ENCODE assay signal across 13 cellular contexts in genomic region chr4:149441338-149441737, GRCh38.
DNase-seq lines count a peak whose midpoint lies in the region; TF ChIP-seq lines count a peak whose summit lies in the region.
"Had no signal": no experiment of that assay in that cellular context is flagged by ENCODE, and none has a peak within 500 bp of the region (broad histone marks: within the 10 kb centered on the region; RNA-seq: fewer than 3 reads in every experiment).

No MANE protein-coding gene starts in this region.

- H3K4me3 ChIP-seq in BJ (ENCODE audit: low read depth, low read length), result no peak overlapping the region
- H3K4me3 ChIP-seq in mammary epithelial cell (replicated peaks in 1 of 3; ENCODE audit: insufficient read depth in 1 of 3, low read depth in 2 of 3, low read length in 3 of 3), result no peak overlapping the region
- no peak overlapping the region for H3K4me3 ChIP-seq in tibial nerve
- H3K4me3 ChIP-seq in stomach, result no peak overlapping the region
- H3K4me3 ChIP-seq: ascending aorta; BLaER1 treated with 17β-estradiol and CSF1 and Interleukin-3, amounts not matched to agents 10 nM and 100 nM had no signal

- peak; percentile 9 for DNase-seq in BJ (ENCODE audit: low read depth)
- DNase-seq in MV-4-11 (lab: John Stamatoyannopoulos, UW), result peak; percentile 66
- peak; percentile 37 for DNase-seq in mammary epithelial cell
- peak; percentile 73 for DNase-seq in myocyte (ENCODE audit: low read depth)
- DNase-seq in activated gamma-delta T cell treated with Interleukin-2 at 50 U/mL for 16 hours, result no peak
- no peak for DNase-seq in tibial nerve (ENCODE audit: low spot score in 2 of 2)
- DNase-seq in NCI-H2196 (lab: John Stamatoyannopoulos, UW; ENCODE audit: unreplicated experiment), result no peak
- no peak for DNase-seq in stomach
- DNase-seq: DMS79; effector CD4-positive, alpha-beta T cell; small intestine had no signal

- TF ChIP-seq POLR2A in tibial nerve (IDR thresholded peaks at IDR 0.05) (no peak), stomach (IDR thresholded peaks at IDR 0.05) (no peak)

- no peaks in the 10 kb centered on the region for H3K27me3 ChIP-seq in BJ (ENCODE audit: control insufficient read depth, insufficient read depth, low read length)
- no peaks in the 10 kb centered on the region for H3K27me3 ChIP-seq in mammary epithelial cell (ENCODE audit: insufficient read depth, low read length)
- H3K27me3 ChIP-seq in tibial nerve, result no peaks in the 10 kb centered on the region
- no peaks in the 10 kb centered on the region for H3K27me3 ChIP-seq in stomach
- H3K27me3 ChIP-seq: ascending aorta; BLaER1 treated with 17β-estradiol and CSF1 and Interleukin-3, amounts not matched to agents 10 nM and 100 nM had no signal

- no peak overlapping the region for H2AFZ ChIP-seq in mammary epithelial cell (ENCODE audit: low read depth, low read length)

- H3K9ac ChIP-seq in mammary epithelial cell (ENCODE audit: insufficient read depth, low read length), result no peak overlapping the region
- H3K9ac ChIP-seq: BLaER1 treated with 17β-estradiol and CSF1 and Interleukin-3, amounts not matched to agents 10 nM and 100 nM had no signal

- H3K79me2 ChIP-seq in mammary epithelial cell (ENCODE audit: insufficient read depth, low read length), result no peaks in the 10 kb centered on the region

- no TSS peak for BruUV-seq in mammary epithelial cell (replicated peaks; lab: Mats Ljungman, UMichigan)

- H3K36me3 ChIP-seq in BJ (ENCODE audit: control insufficient read depth, insufficient read depth, low read length), result no peaks in the 10 kb centered on the region
- no peaks in the 10 kb centered on the region for H3K36me3 ChIP-seq in mammary epithelial cell (ENCODE audit: insufficient read depth, low read length)
- no peaks in the 10 kb centered on the region for H3K36me3 ChIP-seq in tibial nerve
- no peaks in the 10 kb centered on the region for H3K36me3 ChIP-seq in stomach
- H3K36me3 ChIP-seq: ascending aorta; BLaER1 treated with 17β-estradiol and CSF1 and Interleukin-3, amounts not matched to agents 10 nM and 100 nM had no signal

- H3K27ac ChIP-seq in mammary epithelial cell (ENCODE audit: insufficient read depth, low read depth, low read length) (no peak overlapping the region), tibial nerve (no peak overlapping the region), stomach (no peak overlapping the region)
- H3K27ac ChIP-seq: ascending aorta; BLaER1 treated with 17β-estradiol and CSF1 and Interleukin-3, amounts not matched to agents 10 nM and 100 nM had no signal

- no peaks in the 10 kb centered on the region for H3K9me3 ChIP-seq in mammary epithelial cell (replicated peaks; ENCODE audit: insufficient read depth, low read length)
- H3K9me3 ChIP-seq in tibial nerve, result no peaks in the 10 kb centered on the region
- H3K9me3 ChIP-seq in stomach, result no peaks in the 10 kb centered on the region
- H3K9me3 ChIP-seq: ascending aorta; BLaER1 treated with 17β-estradiol and CSF1 and Interleukin-3, amounts not matched to agents 10 nM and 100 nM had no signal

- dilution Hi-C loops in mammary epithelial cell (cut with HindIII; ENCODE audit: low sequenced_read_pairs), result no loop called here

- WGBS in mammary epithelial cell (ENCODE audit: low coverage, missing lambda C conversion rate), result 69% methylated on average over 1 of the region's 1 CpG
- 48 to 66% methylated on average over 1 of the region's 1 CpG for WGBS in tibial nerve, 2 donors
- 65 to 81% (median 69%) methylated on average over 1 of the region's 1 CpG for WGBS in stomach, 5 donors

- intact Hi-C loops in mammary epithelial cell (cut with micrococcal nuclease), result no loop called here
- intact Hi-C loops in stomach (cut with DNase I; ENCODE audit: low total_unique reads), result no loop called here

- in situ Hi-C loops in mammary epithelial cell (cut with MboI; ENCODE audit: low sequenced_read_pairs in 2 of 2), result no loop called here

- no peak overlapping the region for H3K4me2 ChIP-seq in mammary epithelial cell (ENCODE audit: insufficient read depth, low read depth, low read length)
- H3K4me2 ChIP-seq: BLaER1 treated with 17β-estradiol and CSF1 and Interleukin-3, amounts not matched to agents 10 nM and 100 nM had no signal

- H3K4me1 ChIP-seq in mammary epithelial cell (ENCODE audit: insufficient read depth, low read length) (peaks cover 6% of the 10 kb centered on the region), tibial nerve (no peaks in the 10 kb centered on the region), stomach (no peaks in the 10 kb centered on the region)
- H3K4me1 ChIP-seq: ascending aorta had no signal

- H4K20me1 ChIP-seq in mammary epithelial cell (ENCODE audit: insufficient read depth, low read length), result no peaks in the 10 kb centered on the region
- H4K20me1 ChIP-seq: BLaER1 treated with 17β-estradiol and CSF1 and Interleukin-3, amounts not matched to agents 10 nM and 100 nM had no signal

- no peak for TF ChIP-seq CTCF in BJ (IDR thresholded peaks at IDR 0.05; ENCODE audit: insufficient read depth, low read depth, low read length)
- no peak for TF ChIP-seq CTCF in mammary epithelial cell (conservative IDR thresholded peaks at IDR 0.05 in 1 of 2, IDR thresholded peaks at IDR 0.05 in 1 of 2; ENCODE audit: extremely low read depth in 1 of 2, insufficient read depth in 1 of 2, low read depth in 1 of 2, low read length in 2 of 2)
- no peak for TF ChIP-seq CTCF in tibial nerve (IDR thresholded peaks at IDR 0.05)
- TF ChIP-seq CTCF in stomach (IDR thresholded peaks at IDR 0.05), result no peak

- CTCF ChIA-PET in BJ (lab: Yijun Ruan, JAX) (no interaction called here), mammary epithelial cell (lab: Charles Lee; ENCODE audit: low non-redundant PET) (no interaction called here)

- TF ChIP-seq EP300 in tibial nerve (IDR thresholded peaks at IDR 0.05) (no peak), stomach (IDR thresholded peaks at IDR 0.05) (no peak)

- POLR2A ChIA-PET in BJ (lab: Charles Lee), result no interaction called here

Comparison
In these comparisons a context has a peak if more than half of its experiments do, and no peak if none do; other contexts are left out.
1. DNase-seq: peak in BJ (single experiment), MV-4-11 (single experiment), mammary epithelial cell (single experiment) and myocyte (single experiment); none in activated gamma-delta T cell treated with Interleukin-2 at 50 U/mL for 16 hours (single experiment), tibial nerve (0 of 2), NCI-H2196 (single experiment) and stomach (single experiment).